ENCODE assay signal across 9 cellular contexts in genomic region chr6:125314019-125314581, GRCh38. TPM values are rescaled to one million over a fixed set of nuclear protein-coding genes. Genes with fewer than 3 reads are reported as not detected.
DNase-seq lines count a peak whose midpoint lies in the region; ATAC-seq and TF ChIP-seq lines count a peak whose summit lies in the region.
"Had no signal": no experiment of that assay in that cellular context is flagged by ENCODE, and none has a peak within 500 bp of the region (broad histone marks: within the 10 kb centered on the region; RNA-seq: fewer than 3 reads in every experiment).

No MANE protein-coding gene starts in this region.

- no peaks in the 10 kb centered on the region for H3K79me2 ChIP-seq in OCI-LY3 (ENCODE audit: low read length)

- peak; percentile 97 for ATAC-seq in GM21619 (IDR thresholded peaks at IDR 0.05; ENCODE audit: unreplicated experiment)

- H3K4me3 ChIP-seq in OCI-LY3 (ENCODE audit: low read length) (no peak overlapping the region), adipocyte (ENCODE audit: low read length) (no peak overlapping the region)

- no peaks in the 10 kb centered on the region for H4K20me1 ChIP-seq in OCI-LY3 (ENCODE audit: insufficient read depth, low read length)

- no peaks in the 10 kb centered on the region for H3K27me3 Mint-ChIP-seq in progenitor cell of endocrine pancreas

- 0 out of 2 replicates have a peak overlapping the region, but pooled peaks have one; percentile 9 for H3K4me2 ChIP-seq in OCI-LY3 (ENCODE audit: low read length)

- H3K36me3 ChIP-seq in OCI-LY3 (replicated peaks; ENCODE audit: low read depth, low read length) (no peaks in the 10 kb centered on the region), adipocyte (ENCODE audit: control insufficient read depth, insufficient read depth, low read length, severe bottlenecking) (no peaks in the 10 kb centered on the region)

- no peak overlapping the region for H3K27ac ChIP-seq in OCI-LY3 (ENCODE audit: low read length)

- intact Hi-C loops in cardiac septum (cut with DNase I) = loop anchor here (5.0 kb wide), 1 partner anchor 273 kb away; no protein-coding TSS in a partner anchor

- H2AFZ ChIP-seq in OCI-LY3 (ENCODE audit: low read depth, low read length) = no peak overlapping the region

- H3K9me3 Mint-ChIP-seq in progenitor cell of endocrine pancreas (ENCODE audit: low read depth) = no peaks in the 10 kb centered on the region
- H3K9me3 Mint-ChIP-seq: CD4-positive, alpha-beta memory T cell had no signal

- no peaks in the 10 kb centered on the region for H3K4me1 ChIP-seq in OCI-LY3 (ENCODE audit: low read length)
- peaks cover 2% of the 10 kb centered on the region for H3K4me1 ChIP-seq in adipocyte (ENCODE audit: control insufficient read depth, insufficient read depth, low read length)

- peaks cover 4% of the 10 kb centered on the region for H3K4me1 Mint-ChIP-seq in progenitor cell of endocrine pancreas (ENCODE audit: low read depth)

- no peak overlapping the region for H3K27ac Mint-ChIP-seq in progenitor cell of endocrine pancreas
- H3K27ac Mint-ChIP-seq: CD4-positive, alpha-beta memory T cell had no signal

- DNase-seq in NCI-H2081 (lab: John Stamatoyannopoulos, UW) = peak; percentile 46 to 60
- no peak for DNase-seq in NCI-H2081 treated with DMSO at 0.1 percent for 48 hours (lab: John Stamatoyannopoulos, UW)
- peak in 43 of 76 experiments; percentile 15 to 69 (median 35) for DNase-seq in HUDEP-2 (lab: John Stamatoyannopoulos, UW; ENCODE audit: unreplicated experiment in 76 of 76)
- peak; percentile 92 for DNase-seq in adipocyte (ENCODE audit: low read depth)
- DNase-seq in cardiac septum (ENCODE audit: low spot score) = peak; percentile 79
- DNase-seq in progenitor cell of endocrine pancreas (ENCODE audit: low spot score, unreplicated experiment) = peak; percentile 22

- H3K36me3 Mint-ChIP-seq in progenitor cell of endocrine pancreas (ENCODE audit: insufficient read depth) = no peaks in the 10 kb centered on the region
- H3K36me3 Mint-ChIP-seq: CD4-positive, alpha-beta memory T cell had no signal

- TF ChIP-seq CTCF in OCI-LY3 (IDR thresholded peaks at IDR 0.05; ENCODE audit: low read depth, low read length) (peak; percentile 78), progenitor cell of endocrine pancreas (IDR thresholded peaks at IDR 0.05; ENCODE audit: unreplicated experiment) (peak; percentile 88)

- H3K27me3 ChIP-seq in OCI-LY3 (ENCODE audit: low read depth, low read length) (0 out of 2 replicates have a peak, but pooled peaks cover 5% of the 10 kb centered on the region), adipocyte (replicated peaks; ENCODE audit: control insufficient read depth, insufficient read depth, low read length) (no peaks in the 10 kb centered on the region)

- no peak overlapping the region for H3K4me3 Mint-ChIP-seq in progenitor cell of endocrine pancreas (ENCODE audit: low read depth)
- H3K4me3 Mint-ChIP-seq: CD4-positive, alpha-beta memory T cell had no signal

- H3K9ac ChIP-seq in OCI-LY3 (ENCODE audit: low read length) = no peak overlapping the region
- H3K9ac ChIP-seq in adipocyte (ENCODE audit: low read length) = no peak overlapping the region

- H3K9me3 ChIP-seq in OCI-LY3 (ENCODE audit: insufficient read depth, low read length) (no peaks in the 10 kb centered on the region), adipocyte (ENCODE audit: control insufficient read depth, low read length) (no peaks in the 10 kb centered on the region)

RNA-seq across cellular contexts. Expression of gene HDDC2, which starts 12.3 kb away (rescaled TPM):
- total RNA-seq in cardiac septum (88.8 TPM), progenitor cell of endocrine pancreas (49.4 and 55.8 TPM in 2 replicates)
